In the genomic region with DNA sequence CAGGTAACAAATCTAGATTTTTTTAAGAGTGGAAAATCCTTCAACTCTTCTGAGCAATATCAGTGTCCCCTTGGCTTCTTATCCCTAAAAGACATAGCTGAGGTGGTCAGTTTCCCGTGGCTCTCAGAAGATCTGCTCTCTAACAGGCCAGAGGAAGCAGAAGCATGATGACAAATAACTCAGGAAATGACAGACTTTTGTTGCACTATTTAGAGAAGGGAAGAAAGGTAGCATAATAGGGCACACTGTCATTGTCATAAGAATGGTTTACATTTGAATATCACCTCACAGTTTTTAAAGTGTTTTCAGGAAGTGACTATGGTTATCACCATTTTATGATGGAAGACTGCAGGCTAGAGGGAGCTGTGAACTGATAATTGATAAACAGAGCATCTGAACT, we compare ENCODE assay signal across 27 cellular contexts. TPM values are rescaled to one million over a fixed set of nuclear protein-coding genes. Genes with fewer than 3 reads are reported as not detected.
DNase-seq lines count a peak whose midpoint lies in the region; FAIRE-seq and TF ChIP-seq lines count a peak whose summit lies in the region.
"Had no signal": no experiment of that assay in that cellular context is flagged by ENCODE, and none has a peak within 500 bp of the region (broad histone marks: within the 10 kb centered on the region; RNA-seq: fewer than 3 reads in every experiment).

No MANE protein-coding gene starts in this region.

- H3K9ac ChIP-seq in Loucy (ENCODE audit: low read depth, low read length, poor library complexity, severe bottlenecking): no peak overlapping the region
- H3K9ac ChIP-seq in endothelial cell of umbilical vein (replicated peaks; ENCODE audit: extremely low read depth, insufficient read depth, low read length): no peak overlapping the region
- H3K9ac ChIP-seq: GM23248 had no signal

- POLR2A ChIA-PET in endothelial cell of umbilical vein (lab: Charles Lee): no interaction called here

- no peak overlapping the region for H3K4me2 ChIP-seq in Loucy (ENCODE audit: low read depth, low read length, poor library complexity, severe bottlenecking)
- H3K4me2 ChIP-seq in endothelial cell of umbilical vein (ENCODE audit: insufficient read depth, low read length): peak overlapping the region; percentile 13

- H2AFZ ChIP-seq in Loucy (ENCODE audit: low read length): peak overlapping the region; percentile 40
- H2AFZ ChIP-seq in endothelial cell of umbilical vein (ENCODE audit: low read depth, low read length): peak overlapping the region; percentile 18
- H2AFZ ChIP-seq: GM23248 had no signal

- peak; percentile 91 for FAIRE-seq in endothelial cell of umbilical vein (lab: Jason Lieb, UNC)
- FAIRE-seq: D721Med, HTR-8/SVneo had no signal

- no peaks in the 10 kb centered on the region for H3K9me1 ChIP-seq in endothelial cell of umbilical vein (replicated peaks; ENCODE audit: control insufficient read depth, extremely low read depth, insufficient read depth, low read length)

- peak overlapping the region; percentile 28 for H3K27ac ChIP-seq in endothelial cell of umbilical vein (ENCODE audit: insufficient read depth, low read depth, low read length)
- H3K27ac ChIP-seq: 22Rv1, GM23248 had no signal

- no peak for TF ChIP-seq POLR2A in endothelial cell of umbilical vein (IDR thresholded peaks at IDR 0.05; ENCODE audit: low read depth, low read length)

- BruUV-seq in endothelial cell of umbilical vein (replicated peaks; lab: Mats Ljungman, UMichigan): no TSS peak

- TF ChIP-seq CTCF in Loucy (conservative IDR thresholded peaks at IDR 0.05; ENCODE audit: low read length): no peak
- TF ChIP-seq CTCF in endothelial cell of umbilical vein (IDR thresholded peaks at IDR 0.05; ENCODE audit: extremely low read depth in 1 of 2, insufficient read depth in 1 of 2, low read depth in 1 of 2, low read length in 2 of 2): no peak

- H4K20me1 ChIP-seq in Loucy (ENCODE audit: insufficient read depth, low read length, poor library complexity, severe bottlenecking) (no peaks in the 10 kb centered on the region), endothelial cell of umbilical vein (replicated peaks; ENCODE audit: control insufficient read depth, extremely low read depth, insufficient read depth, low read length) (no peaks in the 10 kb centered on the region)

- no peaks in the 10 kb centered on the region for H3K27me3 ChIP-seq in Loucy (ENCODE audit: insufficient read depth, low read length, poor library complexity, severe bottlenecking)
- H3K27me3 ChIP-seq in endothelial cell of umbilical vein (ENCODE audit: control insufficient read depth in 2 of 2, insufficient read depth in 2 of 2, low read length in 2 of 2): no peaks in the 10 kb centered on the region
- H3K27me3 ChIP-seq: BE2C had no signal

- H3K79me2 ChIP-seq in Loucy (ENCODE audit: insufficient read depth, low read length): no peaks in the 10 kb centered on the region
- H3K79me2 ChIP-seq in endothelial cell of umbilical vein (ENCODE audit: control insufficient read depth, insufficient read depth, low read length): no peaks in the 10 kb centered on the region

- no peaks in the 10 kb centered on the region for H3K9me2 ChIP-seq in Loucy (replicated peaks; ENCODE audit: low read depth, low read length)

- DNase-seq in DMS153 (lab: John Stamatoyannopoulos, UW): peak; percentile 38
- DNase-seq in DMS153 treated with DMSO at 0.1 percent for 48 hours (lab: John Stamatoyannopoulos, UW; ENCODE audit: unreplicated experiment): no peak
- peak; percentile 23 for DNase-seq in endothelial cell of umbilical vein (ENCODE audit: low read depth, low spot score)
- no peak for DNase-seq in stimulated activated CD4-positive, alpha-beta T cell treated with anti-CD3 and anti-CD28 coated beads, Interleukin-2, amount 100 ng/mL, for 48 hours
- no peak for DNase-seq in NCI-H1436 (lab: John Stamatoyannopoulos, UW)
- DNase-seq in NCI-H524 treated with DMSO at 0.1 percent for 48 hours (lab: John Stamatoyannopoulos, UW): no peak
- DNase-seq: BE2C; CD4-positive, CD25-positive, alpha-beta regulatory T cell; DMS79 treated with DMSO at 0.1 percent for 48 hours; GM23248; H7; KG1; NCI-H1048; NCI-H1417; NCI-H1694 treated with DMSO at 0.1 percent for 48 hours; NCI-H2081; NCI-H226; NCI-H510A; NCI-H774; NK-92 treated with Interleukin-12 subunit alpha and Interleukin-12 subunit beta, amount 100 ng/mL, for 24 hours; Right ventricle myocardium superior; RPMI8226; T-cell had no signal

- H3K9me3 ChIP-seq in Loucy (ENCODE audit: insufficient read depth, low read depth, low read length) (no peaks in the 10 kb centered on the region), endothelial cell of umbilical vein (replicated peaks; ENCODE audit: control insufficient read depth, insufficient read depth, low read length) (no peaks in the 10 kb centered on the region)
- H3K9me3 ChIP-seq: BE2C had no signal

- peaks cover 9% of the 10 kb centered on the region for H3K4me1 ChIP-seq in Loucy (ENCODE audit: insufficient read depth, low read length, poor library complexity, severe bottlenecking)
- H3K4me1 ChIP-seq in endothelial cell of umbilical vein (ENCODE audit: control insufficient read depth, extremely low read depth, insufficient read depth, low read length): peaks cover 14% of the 10 kb centered on the region

- intact Hi-C loops in endothelial cell of umbilical vein (cut with micrococcal nuclease): loop anchor here (2.0 kb wide), 1 partner anchor 54 kb away; no protein-coding TSS in a partner anchor

- dilution Hi-C loops in endothelial cell of umbilical vein (cut with MboI; ENCODE audit: extremely low pct_ligation_motif_present, low sequenced_read_pairs): no loop called here

- H3K4me3 ChIP-seq in Loucy (ENCODE audit: low read length, poor library complexity, severe bottlenecking): no peak overlapping the region
- H3K4me3 ChIP-seq in endothelial cell of umbilical vein (replicated peaks in 1 of 3; ENCODE audit: insufficient read depth in 1 of 3, low read depth in 1 of 3, low read length in 3 of 3): no peak overlapping the region
- H3K4me3 ChIP-seq: GM23248 had no signal

- no peaks in the 10 kb centered on the region for H3F3A ChIP-seq in Loucy (ENCODE audit: low read depth)

- H3K36me3 ChIP-seq in Loucy (ENCODE audit: insufficient read depth, low read length) (no peaks in the 10 kb centered on the region), endothelial cell of umbilical vein (ENCODE audit: control insufficient read depth in 2 of 2, extremely low read depth in 1 of 2, insufficient read depth in 2 of 2, low read length in 2 of 2) (no peaks in the 10 kb centered on the region)
- H3K36me3 ChIP-seq: BE2C had no signal

- CTCF ChIA-PET in endothelial cell of umbilical vein (lab: Charles Lee): interaction anchor here (0.6 to 2.1 kb wide), 2 partner anchors 11 to 117 kb away, joined by 5 to 7 read pairs; no protein-coding TSS in a partner anchor

TF ChIP-seq in endothelial cell of umbilical vein, 7 proteins besides CTCF, POLR2A, EP300 and RAD21:
- TF ChIP-seq MYC (IDR thresholded peaks at IDR 0.05; ENCODE audit: low read depth, low read length): no peak
- peak; percentile 50 for TF ChIP-seq FOS (IDR thresholded peaks at IDR 0.05; ENCODE audit: borderline replicate concordance, insufficient read depth, low read length)
- no peak for TF ChIP-seq EZH2 (IDR thresholded peaks at IDR 0.05; ENCODE audit: borderline replicate concordance, low read depth, low read length, severe bottlenecking)
- TF ChIP-seq POLR2AphosphoS5 (IDR thresholded peaks at IDR 0.05; ENCODE audit: insufficient read depth, low read depth, low read length): no peak
- peak; percentile 25 for TF ChIP-seq GATA2 (IDR thresholded peaks at IDR 0.05; ENCODE audit: insufficient read depth, insufficient read length, low read depth, low read length)
- TF ChIP-seq, protein P1, sequence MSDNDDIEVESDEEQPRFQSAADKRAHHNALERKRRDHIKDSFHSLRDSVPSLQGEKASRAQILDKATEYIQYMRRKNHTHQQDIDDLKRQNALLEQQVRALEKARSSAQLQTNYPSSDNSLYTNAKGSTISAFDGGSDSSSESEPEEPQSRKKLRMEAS (IDR thresholded peaks at IDR 0.05; ENCODE audit: insufficient read depth, insufficient read length): no peak
- peak; percentile 11 for TF ChIP-seq JUN (IDR thresholded peaks at IDR 0.05; ENCODE audit: borderline replicate concordance, insufficient read depth, insufficient read length, low read depth)
TF ChIP-seq in endothelial cell of umbilical vein: peak in this region for 3.

RNA-seq across cellular contexts. Expression of gene RAPGEF5, which starts 33.6 kb away (rescaled TPM):
- 43.2 and 43.3 TPM in 2 replicates for total RNA-seq in endothelial cell of umbilical vein
- polyA plus RNA-seq in endothelial cell of umbilical vein: 4.5 and 10.0 TPM in 2 replicates
- polyA plus RNA-seq in endothelial cell of umbilical vein (2011; cell fraction: cytosol; rRNA removed): 6.2 and 7.1 TPM in 2 replicates
- polyA plus RNA-seq in endothelial cell of umbilical vein (2011; cell fraction: nucleus; rRNA removed): 65.7 and 106 TPM in 2 replicates
- 13.8 and 26.2 TPM in 2 replicates for polyA plus RNA-seq in endothelial cell of umbilical vein (2012)
- 50.1 and 70.0 TPM in 2 replicates for polyA minus RNA-seq in endothelial cell of umbilical vein
- polyA minus RNA-seq in endothelial cell of umbilical vein (2011; cell fraction: cytosol; rRNA and poly(A)+ RNA removed): not detected
- polyA minus RNA-seq in endothelial cell of umbilical vein (2011; cell fraction: nucleus; rRNA and poly(A)+ RNA removed): 400 and 690 TPM in 2 replicates
- total RNA-seq: CD4-positive, CD25-positive, alpha-beta regulatory T cell had no signal
- polyA plus RNA-seq: CD4-positive, CD25-positive, alpha-beta regulatory T cell had no signal

Comparison
In these comparisons a context has a peak if more than half of its experiments do, and no peak if none do; other contexts are left out.
1. DNase-seq: peak in DMS153 (single experiment) and endothelial cell of umbilical vein (single experiment); none in DMS153 treated with DMSO at 0.1 percent for 48 hours (single experiment), stimulated activated CD4-positive, alpha-beta T cell treated with anti-CD3 and anti-CD28 coated beads, Interleukin-2, amount 100 ng/mL, for 48 hours (0 of 2), NCI-H1436 (single experiment) and NCI-H524 treated with DMSO at 0.1 percent for 48 hours (single experiment).